ENCODE assay signal across 1 cellular context in the genomic region with DNA sequence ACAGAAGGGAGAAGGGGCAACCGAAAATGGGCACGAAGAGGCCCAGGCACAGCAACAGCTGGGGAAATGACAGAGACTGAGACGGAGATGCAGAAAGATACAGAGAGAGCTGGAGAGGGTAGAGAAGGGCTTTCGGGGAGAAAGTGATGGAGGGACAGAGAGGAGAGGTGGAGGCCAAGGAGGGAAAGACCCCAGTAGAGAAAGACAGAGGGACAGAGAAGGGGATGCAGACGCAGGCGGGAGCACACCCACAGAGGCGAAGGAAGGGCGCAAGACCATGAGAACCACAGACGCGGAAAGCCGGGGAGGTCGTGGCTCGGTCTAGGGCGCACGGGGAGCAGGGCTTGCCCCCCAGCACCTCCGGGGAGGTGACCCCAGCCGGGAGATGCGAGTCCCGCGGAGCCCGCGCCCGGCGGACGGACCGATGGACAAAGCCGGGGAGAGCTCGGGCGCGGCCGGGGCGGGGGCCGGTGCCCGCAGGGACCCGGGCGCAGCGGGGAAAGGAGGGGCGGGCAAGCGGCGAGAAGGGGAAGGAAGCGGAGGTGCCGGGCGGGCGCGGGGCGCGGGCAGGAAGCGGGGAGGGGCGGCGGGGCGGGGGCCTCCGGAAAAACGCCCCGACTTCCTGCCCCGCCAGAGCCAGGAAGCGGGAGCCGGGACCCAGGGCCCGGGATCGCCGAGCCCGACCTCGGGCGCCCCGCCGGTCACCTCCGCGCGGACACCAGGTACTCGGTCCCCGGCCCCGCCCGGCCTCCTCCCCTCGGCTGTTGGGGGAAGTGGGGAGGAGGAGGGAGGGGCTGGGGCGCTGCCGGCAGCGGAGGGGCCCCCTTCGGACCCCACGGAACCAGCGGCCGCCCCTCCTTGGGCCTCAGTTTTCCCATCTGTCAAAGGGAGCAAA.
TF ChIP-seq lines count a peak whose summit lies in the region.

A gene with protein sequence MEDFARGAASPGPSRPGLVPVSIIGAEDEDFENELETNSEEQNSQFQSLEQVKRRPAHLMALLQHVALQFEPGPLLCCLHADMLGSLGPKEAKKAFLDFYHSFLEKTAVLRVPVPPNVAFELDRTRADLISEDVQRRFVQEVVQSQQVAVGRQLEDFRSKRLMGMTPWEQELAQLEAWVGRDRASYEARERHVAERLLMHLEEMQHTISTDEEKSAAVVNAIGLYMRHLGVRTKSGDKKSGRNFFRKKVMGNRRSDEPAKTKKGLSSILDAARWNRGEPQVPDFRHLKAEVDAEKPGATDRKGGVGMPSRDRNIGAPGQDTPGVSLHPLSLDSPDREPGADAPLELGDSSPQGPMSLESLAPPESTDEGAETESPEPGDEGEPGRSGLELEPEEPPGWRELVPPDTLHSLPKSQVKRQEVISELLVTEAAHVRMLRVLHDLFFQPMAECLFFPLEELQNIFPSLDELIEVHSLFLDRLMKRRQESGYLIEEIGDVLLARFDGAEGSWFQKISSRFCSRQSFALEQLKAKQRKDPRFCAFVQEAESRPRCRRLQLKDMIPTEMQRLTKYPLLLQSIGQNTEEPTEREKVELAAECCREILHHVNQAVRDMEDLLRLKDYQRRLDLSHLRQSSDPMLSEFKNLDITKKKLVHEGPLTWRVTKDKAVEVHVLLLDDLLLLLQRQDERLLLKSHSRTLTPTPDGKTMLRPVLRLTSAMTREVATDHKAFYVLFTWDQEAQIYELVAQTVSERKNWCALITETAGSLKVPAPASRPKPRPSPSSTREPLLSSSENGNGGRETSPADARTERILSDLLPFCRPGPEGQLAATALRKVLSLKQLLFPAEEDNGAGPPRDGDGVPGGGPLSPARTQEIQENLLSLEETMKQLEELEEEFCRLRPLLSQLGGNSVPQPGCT (plus strand): TSS at position 617 of the 895 bp plus-strand sequence. CDS start 4,899 bp downstream, outside the sequence.

TF ChIP-seq in GM12878, 131 proteins besides CTCF, POLR2A, EP300 and RAD21 (continues in another document):
- TF ChIP-seq ZNF217 (IDR thresholded peaks at IDR 0.05) (no peak), SIN3A (IDR thresholded peaks at IDR 0.05; ENCODE audit: low read depth, low read length) (peak; percentile 56; the same call in 1 of the 2 replicates), RCOR1 (conservative IDR thresholded peaks at IDR 0.05; ENCODE audit: low read depth, low read length) (0 out of 2 replicates have a peak, but pooled peaks have one; percentile 41), DPF2 (IDR thresholded peaks at IDR 0.05) (0 out of 2 replicates have a peak, but pooled peaks have one; percentile 44), NBN (IDR thresholded peaks at IDR 0.05) (no peak; the same call in 1 of the 2 replicates), ZNF622 (IDR thresholded peaks at IDR 0.05) (no peak), IKZF1 (conservative IDR thresholded peaks at IDR 0.05) (peak; percentile 80), FOS (IDR thresholded peaks at IDR 0.05; ENCODE audit: borderline replicate concordance, extremely low read depth, insufficient read length) (no peak), EGR1 (IDR thresholded peaks at IDR 0.05; ENCODE audit: borderline replicate concordance in 1 of 2, low read depth in 2 of 2, low read length in 2 of 2) (peak in 1 of 2 experiments; percentile 65; a peak in 1 of 3 replicates), JUND (IDR thresholded peaks at IDR 0.05; ENCODE audit: low read depth, low read length) (no peak), ZNF207 (IDR thresholded peaks at IDR 0.05; ENCODE audit: borderline replicate concordance) (no peak), ZZZ3 (IDR thresholded peaks at IDR 0.05; ENCODE audit: control insufficient read depth, insufficient read length, low read depth) (no peak), STAT1 (conservative IDR thresholded peaks at IDR 0.05) (0 out of 2 replicates have a peak, but pooled peaks have one; percentile 42), HDAC6 (IDR thresholded peaks at IDR 0.05; ENCODE audit: unreplicated experiment) (peak; percentile 86), TARDBP (IDR thresholded peaks at IDR 0.05; ENCODE audit: borderline replicate concordance) (0 out of 2 replicates have a peak, but pooled peaks have one; percentile 40), LARP7 (IDR thresholded peaks at IDR 0.05) (0 out of 2 replicates have a peak, but pooled peaks have one; percentile 34), TCF12 (IDR thresholded peaks at IDR 0.05; ENCODE audit: low read depth, low read length) (no peak), NRF1 (conservative IDR thresholded peaks at IDR 0.05; ENCODE audit: low read depth, low read length) (no peak), ZBED1 (IDR thresholded peaks at IDR 0.05; ENCODE audit: borderline replicate concordance) (0 out of 2 replicates have a peak, but pooled peaks have one; percentile 45), CBFB (IDR thresholded peaks at IDR 0.05; ENCODE audit: low read depth) (no peak), MYC (IDR thresholded peaks at IDR 0.05; ENCODE audit: insufficient read depth, insufficient read length, insufficient replicate concordance, low read length, severe bottlenecking) (peak; percentile 31), SMC3 (IDR thresholded peaks at IDR 0.05; ENCODE audit: borderline replicate concordance, low read length) (no peak), NR2F1 (conservative IDR thresholded peaks at IDR 0.05) (peak; percentile 48; the same call in 1 of the 2 replicates), HDGF (IDR thresholded peaks at IDR 0.05) (peak; percentile 99), SMAD5 (IDR thresholded peaks at IDR 0.05; ENCODE audit: low read depth) (peak; percentile 40), ETV6 (conservative IDR thresholded peaks at IDR 0.05 in 1 of 2, IDR thresholded peaks at IDR 0.05 in 1 of 2; ENCODE audit: borderline replicate concordance in 1 of 2, low read depth in 1 of 2) (peak in 1 of 2 experiments; percentile 47; a peak in 2 of 4 replicates), GABPA (IDR thresholded peaks at IDR 0.05; ENCODE audit: low read depth) (no peak), SPI1 (IDR thresholded peaks at IDR 0.05; ENCODE audit: borderline replicate concordance, insufficient read depth, low read depth, low read length) (no peak), SREBF2 (IDR thresholded peaks at IDR 0.05; ENCODE audit: low read length) (no peak), POLR2AphosphoS2 (IDR thresholded peaks at IDR 0.05; ENCODE audit: low read depth, low read length) (peak; percentile 94), MTA2 (IDR thresholded peaks at IDR 0.05; ENCODE audit: low read depth) (0 out of 2 replicates have a peak, but pooled peaks have one; percentile 10), POU2F2 (IDR thresholded peaks at IDR 0.05; ENCODE audit: borderline replicate concordance, low read depth, low read length) (peak; percentile 14; the same call in 1 of the 3 replicates)
- TF ChIP-seq, protein P1, sequence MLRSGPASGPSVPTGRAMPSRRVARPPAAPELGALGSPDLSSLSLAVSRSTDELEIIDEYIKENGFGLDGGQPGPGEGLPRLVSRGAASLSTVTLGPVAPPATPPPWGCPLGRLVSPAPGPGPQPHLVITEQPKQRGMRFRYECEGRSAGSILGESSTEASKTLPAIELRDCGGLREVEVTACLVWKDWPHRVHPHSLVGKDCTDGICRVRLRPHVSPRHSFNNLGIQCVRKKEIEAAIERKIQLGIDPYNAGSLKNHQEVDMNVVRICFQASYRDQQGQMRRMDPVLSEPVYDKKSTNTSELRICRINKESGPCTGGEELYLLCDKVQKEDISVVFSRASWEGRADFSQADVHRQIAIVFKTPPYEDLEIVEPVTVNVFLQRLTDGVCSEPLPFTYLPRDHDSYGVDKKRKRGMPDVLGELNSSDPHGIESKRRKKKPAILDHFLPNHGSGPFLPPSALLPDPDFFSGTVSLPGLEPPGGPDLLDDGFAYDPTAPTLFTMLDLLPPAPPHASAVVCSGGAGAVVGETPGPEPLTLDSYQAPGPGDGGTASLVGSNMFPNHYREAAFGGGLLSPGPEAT (IDR thresholded peaks at IDR 0.05; ENCODE audit: low read depth), result no peak
- TF ChIP-seq, protein P2, sequence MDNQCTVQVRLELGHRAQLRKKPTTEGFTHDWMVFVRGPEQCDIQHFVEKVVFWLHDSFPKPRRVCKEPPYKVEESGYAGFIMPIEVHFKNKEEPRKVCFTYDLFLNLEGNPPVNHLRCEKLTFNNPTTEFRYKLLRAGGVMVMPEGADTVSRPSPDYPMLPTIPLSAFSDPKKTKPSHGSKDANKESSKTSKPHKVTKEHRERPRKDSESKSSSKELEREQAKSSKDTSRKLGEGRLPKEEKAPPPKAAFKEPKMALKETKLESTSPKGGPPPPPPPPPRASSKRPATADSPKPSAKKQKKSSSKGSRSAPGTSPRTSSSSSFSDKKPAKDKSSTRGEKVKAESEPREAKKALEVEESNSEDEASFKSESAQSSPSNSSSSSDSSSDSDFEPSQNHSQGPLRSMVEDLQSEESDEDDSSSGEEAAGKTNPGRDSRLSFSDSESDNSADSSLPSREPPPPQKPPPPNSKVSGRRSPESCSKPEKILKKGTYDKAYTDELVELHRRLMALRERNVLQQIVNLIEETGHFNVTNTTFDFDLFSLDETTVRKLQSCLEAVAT (IDR thresholded peaks at IDR 0.05), result peak; percentile 58
- TF ChIP-seq, protein P3, sequence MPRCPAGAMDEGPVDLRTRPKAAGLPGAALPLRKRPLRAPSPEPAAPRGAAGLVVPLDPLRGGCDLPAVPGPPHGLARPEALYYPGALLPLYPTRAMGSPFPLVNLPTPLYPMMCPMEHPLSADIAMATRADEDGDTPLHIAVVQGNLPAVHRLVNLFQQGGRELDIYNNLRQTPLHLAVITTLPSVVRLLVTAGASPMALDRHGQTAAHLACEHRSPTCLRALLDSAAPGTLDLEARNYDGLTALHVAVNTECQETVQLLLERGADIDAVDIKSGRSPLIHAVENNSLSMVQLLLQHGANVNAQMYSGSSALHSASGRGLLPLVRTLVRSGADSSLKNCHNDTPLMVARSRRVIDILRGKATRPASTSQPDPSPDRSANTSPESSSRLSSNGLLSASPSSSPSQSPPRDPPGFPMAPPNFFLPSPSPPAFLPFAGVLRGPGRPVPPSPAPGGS (IDR thresholded peaks at IDR 0.05; ENCODE audit: borderline replicate concordance, insufficient read depth, low read depth, low read length, poor library complexity, severe bottlenecking), result peak; percentile 87
- TF ChIP-seq, protein P4, sequence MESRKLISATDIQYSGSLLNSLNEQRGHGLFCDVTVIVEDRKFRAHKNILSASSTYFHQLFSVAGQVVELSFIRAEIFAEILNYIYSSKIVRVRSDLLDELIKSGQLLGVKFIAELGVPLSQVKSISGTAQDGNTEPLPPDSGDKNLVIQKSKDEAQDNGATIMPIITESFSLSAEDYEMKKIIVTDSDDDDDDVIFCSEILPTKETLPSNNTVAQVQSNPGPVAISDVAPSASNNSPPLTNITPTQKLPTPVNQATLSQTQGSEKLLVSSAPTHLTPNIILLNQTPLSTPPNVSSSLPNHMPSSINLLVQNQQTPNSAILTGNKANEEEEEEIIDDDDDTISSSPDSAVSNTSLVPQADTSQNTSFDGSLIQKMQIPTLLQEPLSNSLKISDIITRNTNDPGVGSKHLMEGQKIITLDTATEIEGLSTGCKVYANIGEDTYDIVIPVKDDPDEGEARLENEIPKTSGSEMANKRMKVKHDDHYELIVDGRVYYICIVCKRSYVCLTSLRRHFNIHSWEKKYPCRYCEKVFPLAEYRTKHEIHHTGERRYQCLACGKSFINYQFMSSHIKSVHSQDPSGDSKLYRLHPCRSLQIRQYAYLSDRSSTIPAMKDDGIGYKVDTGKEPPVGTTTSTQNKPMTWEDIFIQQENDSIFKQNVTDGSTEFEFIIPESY (IDR thresholded peaks at IDR 0.05), result no peak
- TF ChIP-seq, protein P5, sequence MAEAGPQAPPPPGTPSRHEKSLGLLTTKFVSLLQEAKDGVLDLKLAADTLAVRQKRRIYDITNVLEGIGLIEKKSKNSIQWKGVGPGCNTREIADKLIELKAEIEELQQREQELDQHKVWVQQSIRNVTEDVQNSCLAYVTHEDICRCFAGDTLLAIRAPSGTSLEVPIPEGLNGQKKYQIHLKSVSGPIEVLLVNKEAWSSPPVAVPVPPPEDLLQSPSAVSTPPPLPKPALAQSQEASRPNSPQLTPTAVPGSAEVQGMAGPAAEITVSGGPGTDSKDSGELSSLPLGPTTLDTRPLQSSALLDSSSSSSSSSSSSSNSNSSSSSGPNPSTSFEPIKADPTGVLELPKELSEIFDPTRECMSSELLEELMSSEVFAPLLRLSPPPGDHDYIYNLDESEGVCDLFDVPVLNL (IDR thresholded peaks at IDR 0.05; ENCODE audit: low read depth, low read length), result no peak
- TF ChIP-seq, protein P6, sequence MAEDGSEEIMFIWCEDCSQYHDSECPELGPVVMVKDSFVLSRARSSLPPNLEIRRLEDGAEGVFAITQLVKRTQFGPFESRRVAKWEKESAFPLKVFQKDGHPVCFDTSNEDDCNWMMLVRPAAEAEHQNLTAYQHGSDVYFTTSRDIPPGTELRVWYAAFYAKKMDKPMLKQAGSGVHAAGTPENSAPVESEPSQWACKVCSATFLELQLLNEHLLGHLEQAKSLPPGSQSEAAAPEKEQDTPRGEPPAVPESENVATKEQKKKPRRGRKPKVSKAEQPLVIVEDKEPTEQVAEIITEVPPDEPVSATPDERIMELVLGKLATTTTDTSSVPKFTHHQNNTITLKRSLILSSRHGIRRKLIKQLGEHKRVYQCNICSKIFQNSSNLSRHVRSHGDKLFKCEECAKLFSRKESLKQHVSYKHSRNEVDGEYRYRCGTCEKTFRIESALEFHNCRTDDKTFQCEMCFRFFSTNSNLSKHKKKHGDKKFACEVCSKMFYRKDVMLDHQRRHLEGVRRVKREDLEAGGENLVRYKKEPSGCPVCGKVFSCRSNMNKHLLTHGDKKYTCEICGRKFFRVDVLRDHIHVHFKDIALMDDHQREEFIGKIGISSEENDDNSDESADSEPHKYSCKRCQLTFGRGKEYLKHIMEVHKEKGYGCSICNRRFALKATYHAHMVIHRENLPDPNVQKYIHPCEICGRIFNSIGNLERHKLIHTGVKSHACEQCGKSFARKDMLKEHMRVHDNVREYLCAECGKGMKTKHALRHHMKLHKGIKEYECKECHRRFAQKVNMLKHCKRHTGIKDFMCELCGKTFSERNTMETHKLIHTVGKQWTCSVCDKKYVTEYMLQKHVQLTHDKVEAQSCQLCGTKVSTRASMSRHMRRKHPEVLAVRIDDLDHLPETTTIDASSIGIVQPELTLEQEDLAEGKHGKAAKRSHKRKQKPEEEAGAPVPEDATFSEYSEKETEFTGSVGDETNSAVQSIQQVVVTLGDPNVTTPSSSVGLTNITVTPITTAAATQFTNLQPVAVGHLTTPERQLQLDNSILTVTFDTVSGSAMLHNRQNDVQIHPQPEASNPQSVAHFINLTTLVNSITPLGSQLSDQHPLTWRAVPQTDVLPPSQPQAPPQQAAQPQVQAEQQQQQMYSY (CRISPR knock-in tag; IDR thresholded peaks at IDR 0.05), result 0 out of 2 replicates have a peak, but pooled peaks have one; percentile 43
